Comparison of ENCODE assay signal across 1 cellular context in genomic region chr6:2863901-2864300, GRCh38.
TF ChIP-seq lines count a peak whose summit lies in the region.

No MANE protein-coding gene starts in this region.

TF ChIP-seq in WTC11, 78 proteins besides CTCF, POLR2A, EP300 and RAD21 (continued from another document):
- TF ChIP-seq SOX15 (CRISPR knock-in tag; IDR thresholded peaks at IDR 0.05) (no peak), ZNF232 (CRISPR knock-in tag; IDR thresholded peaks at IDR 0.05) (no peak), JAZF1 (CRISPR knock-in tag; IDR thresholded peaks at IDR 0.05) (no peak), SMAD3 (CRISPR knock-in tag; IDR thresholded peaks at IDR 0.05; ENCODE audit: borderline replicate concordance) (no peak), TCF7 (CRISPR knock-in tag; IDR thresholded peaks at IDR 0.05; ENCODE audit: low read depth) (no peak), ZNF281 (CRISPR knock-in tag; IDR thresholded peaks at IDR 0.05) (no peak), ATF2 (CRISPR knock-in tag; IDR thresholded peaks at IDR 0.05; ENCODE audit: borderline replicate concordance, low read depth) (no peak), STAT6 (CRISPR knock-in tag; conservative IDR thresholded peaks at IDR 0.05; ENCODE audit: low read depth) (no peak), ZNF219 (CRISPR knock-in tag; IDR thresholded peaks at IDR 0.05; ENCODE audit: borderline replicate concordance) (no peak), MAX (CRISPR knock-in tag; IDR thresholded peaks at IDR 0.05) (no peak), EMX1 (CRISPR knock-in tag; IDR thresholded peaks at IDR 0.05) (no peak), CREB1 (CRISPR knock-in tag; IDR thresholded peaks at IDR 0.05) (no peak), ELF4 (CRISPR knock-in tag; IDR thresholded peaks at IDR 0.05; ENCODE audit: low read depth) (no peak), ZMAT4 (CRISPR knock-in tag; IDR thresholded peaks at IDR 0.05) (no peak), NR1H2 (CRISPR knock-in tag; IDR thresholded peaks at IDR 0.05) (no peak)
